In genomic region chr1:203353486-203353885, GRCh38 we compare ENCODE assay signal across 26 cellular contexts. TPM values are rescaled to one million over a fixed set of nuclear protein-coding genes. Genes with fewer than 3 reads are reported as not detected.
"Had no signal": no experiment of that assay in that cellular context is flagged by ENCODE, and none has a peak within 500 bp of the region (broad histone marks: within the 10 kb centered on the region; RNA-seq: fewer than 3 reads in every experiment).

No MANE protein-coding gene starts in this region.

- H3K36me3 ChIP-seq: cardiac muscle cell, Peyer's patch had no signal

- ATAC-seq: activated T-cell treated with anti-CD3 and anti-CD28 coated beads, Interleukin-2, amount 50 U/mL, for 4 hours; T-cell had no signal

- H3K9me3 ChIP-seq: Peyer's patch had no signal

- DNase-seq: activated B cell treated with CpG ODN at 0.5 μM for 24 hours; activated CD4-positive, alpha-beta T cell treated with anti-CD3 and anti-CD28 coated beads for 1 hour; activated CD4-positive, alpha-beta T cell treated with anti-CD3 and anti-CD28 coated beads, Interleukin-2, amount 10 ng/mL, durations not matched to agents 24 days and 14 days; activated CD4-positive, alpha-beta T cell treated with anti-CD3 and anti-CD28 coated beads, Interleukin-2, amount 50 U/mL, for 48 hours; activated CD8-positive, alpha-beta memory T cell treated with anti-CD3 and anti-CD28 coated beads for 24 hours; activated effector memory CD4-positive, alpha-beta T cell treated with anti-CD3 and anti-CD28 coated beads, Interleukin-2, amount 50 U/mL, for 16 hours; activated naive CD4-positive, alpha-beta T cell treated with anti-CD3 and anti-CD28 coated beads for 36 hours; activated T-cell treated with anti-CD3 and anti-CD28 coated beads, Interleukin-2, amount 50 U/mL, for 4 hours; amygdala; KG1; NCI-H1105; NCI-H1436; NCI-H1694 treated with DMSO at 0.1 percent for 48 hours; NCI-H2081; NCI-H510A treated with DMSO at 0.1 percent for 48 hours; NCI-H69; NK-92 treated with Interleukin-12 subunit alpha and Interleukin-12 subunit beta, amount 100 ng/mL, for 24 hours; Peyer's patch; SHP77; T-cell; T-helper 2 cell; T1000 had no signal

- H3K27ac ChIP-seq: cardiac muscle cell, RWPE1 had no signal

- H3K27me3 ChIP-seq: cardiac muscle cell, Peyer's patch had no signal

- H3K4me3 ChIP-seq: cardiac muscle cell, Peyer's patch had no signal

RNA-seq across cellular contexts. Expression of gene FMOD, which starts 2.6 kb away (rescaled TPM):
- total RNA-seq: activated B cell treated with CpG ODN at 0.5 μM for 24 hours, astrocyte, M059J had no signal
